Comparison of ENCODE assay signal across 15 cellular contexts in the genomic region with DNA sequence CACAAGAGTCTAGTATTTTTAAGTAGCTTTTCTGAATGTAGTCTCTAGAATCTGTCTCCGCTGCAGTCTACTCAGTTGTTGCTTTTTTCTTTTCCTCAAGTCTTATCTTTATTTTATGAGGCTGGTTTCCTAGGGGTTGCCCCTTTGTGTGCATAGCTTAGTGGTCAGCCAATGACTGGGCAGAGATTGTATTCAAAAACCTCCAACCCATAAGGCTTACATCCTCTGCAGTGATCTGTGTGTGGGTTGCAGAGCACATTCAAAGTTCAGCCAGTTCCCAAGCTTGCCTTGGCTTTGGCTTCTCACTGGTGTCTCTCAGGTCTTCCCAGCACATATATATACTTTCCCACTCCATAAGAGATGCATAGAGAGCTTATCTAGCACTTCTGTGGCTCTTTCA.
DNase-seq lines count a peak whose midpoint lies in the region; ATAC-seq and TF ChIP-seq lines count a peak whose summit lies in the region.
"Had no signal": no experiment of that assay in that cellular context is flagged by ENCODE, and none has a peak within 500 bp of the region (broad histone marks: within the 10 kb centered on the region; RNA-seq: fewer than 3 reads in every experiment).

No MANE protein-coding gene starts in this region.

- peak overlapping the region; percentile 40 for H2BK5ac ChIP-seq in trophoblast cell (ENCODE audit: low read depth, low read length, poor library complexity)

- no peak overlapping the region for H3K27ac Mint-ChIP-seq in neural progenitor cell
- H3K27ac Mint-ChIP-seq: CD8-positive, alpha-beta T cell; GM23338 had no signal

- DNase-seq in right atrium auricular region (ENCODE audit: low spot score): peak; percentile 2
- DNase-seq in right cardiac atrium: no peak
- peak; percentile 71 for DNase-seq in fibroblast of villous mesenchyme (ENCODE audit: low read depth)
- no peak for DNase-seq in trophoblast cell
- no peak for DNase-seq in HuH-7 (ENCODE audit: low spot score)
- no peak for DNase-seq in PC-9
- DNase-seq in neural progenitor cell (ENCODE audit: low spot score): no peak
- DNase-seq: 8988T; Calu3; CD8-positive, alpha-beta T cell; DMS79 treated with DMSO at 0.1 percent for 48 hours; HCEC 1CT had no signal

- no peak overlapping the region for H3K9ac ChIP-seq in trophoblast cell (ENCODE audit: low read length)
- H3K9ac ChIP-seq in neural progenitor cell: no peak overlapping the region
- H3K9ac ChIP-seq: BLaER1 had no signal

- intact Hi-C loops in right cardiac atrium (cut with DNase I) (no loop called here), PC-9 (cut with micrococcal nuclease; ENCODE audit: unreplicated experiment) (no loop called here)

- no peak overlapping the region for H4K8ac ChIP-seq in trophoblast cell (ENCODE audit: low read depth, low read length)

- no peak overlapping the region for H3K4me3 ChIP-seq in right atrium auricular region
- no peak overlapping the region for H3K4me3 ChIP-seq in right cardiac atrium (ENCODE audit: low read length)
- no peak overlapping the region for H3K4me3 ChIP-seq in fibroblast of villous mesenchyme (ENCODE audit: low read depth, low read length)
- H3K4me3 ChIP-seq in trophoblast cell (ENCODE audit: low read depth, low read length): no peak overlapping the region
- H3K4me3 ChIP-seq in PC-9: no peak overlapping the region
- H3K4me3 ChIP-seq in neural progenitor cell: no peak overlapping the region
- H3K4me3 ChIP-seq: BLaER1, GM12878, GM23338 had no signal

- 95% methylated on average over 1 of the region's 1 CpG for WGBS in right cardiac atrium
- WGBS in trophoblast cell (ENCODE audit: extremely low coverage, insufficient coverage, insufficient read length): no CpG with 5 or more reads among the region's 1 CpG

- H3K4me2 ChIP-seq in trophoblast cell (ENCODE audit: low read length): no peak overlapping the region
- no peak overlapping the region for H3K4me2 ChIP-seq in PC-9
- H3K4me2 ChIP-seq in neural progenitor cell: no peak overlapping the region
- H3K4me2 ChIP-seq: BLaER1, GM23338 had no signal

- peaks cover 27% of the 10 kb centered on the region for H3K4me1 Mint-ChIP-seq in neural progenitor cell

- H2AFZ ChIP-seq in trophoblast cell (ENCODE audit: insufficient read depth, low read length, poor library complexity): no peak overlapping the region
- H2AFZ ChIP-seq in PC-9: no peak overlapping the region
- H2AFZ ChIP-seq in neural progenitor cell (replicated peaks): no peak overlapping the region
- H2AFZ ChIP-seq: GM23338 had no signal

- no peaks in the 10 kb centered on the region for H3K36me3 Mint-ChIP-seq in neural progenitor cell

- peaks cover 0 to 13% of the 10 kb centered on the region in 2 donors for H3K4me1 ChIP-seq in right atrium auricular region
- H3K4me1 ChIP-seq in right cardiac atrium (ENCODE audit: control insufficient read depth, insufficient read depth, low read length): peaks cover 4% of the 10 kb centered on the region
- H3K4me1 ChIP-seq in trophoblast cell (ENCODE audit: control insufficient read depth in 1 of 2, insufficient read depth in 2 of 2, low read length in 2 of 2): peaks cover 14% of the 10 kb centered on the region in 2 experiments
- H3K4me1 ChIP-seq in PC-9 (replicated peaks; ENCODE audit: insufficient read depth): no peaks in the 10 kb centered on the region
- H3K4me1 ChIP-seq in neural progenitor cell: peaks cover 21% of the 10 kb centered on the region
- H3K4me1 ChIP-seq: BLaER1 had no signal

- peaks cover 9% of the 10 kb centered on the region for H3K79me1 ChIP-seq in trophoblast cell (ENCODE audit: low read length)

- no peak for TF ChIP-seq CTCF in right atrium auricular region (IDR thresholded peaks at IDR 0.05)
- TF ChIP-seq CTCF in fibroblast of villous mesenchyme (IDR thresholded peaks at IDR 0.05; ENCODE audit: insufficient read depth, low read depth, low read length): no peak
- TF ChIP-seq CTCF in PC-9 (conservative IDR thresholded peaks at IDR 0.05): no peak
- TF ChIP-seq CTCF in neural progenitor cell (IDR thresholded peaks at IDR 0.05): no peak

- H2AK5ac ChIP-seq in trophoblast cell (ENCODE audit: low read length): peak overlapping the region; percentile 47

- H3K23ac ChIP-seq in trophoblast cell (ENCODE audit: low read length): no peak overlapping the region

- no TSS peak for BruUV-seq in PC-9 (replicated peaks; lab: Mats Ljungman, UMichigan)

- H3K36me3 ChIP-seq in right atrium auricular region (no peaks in the 10 kb centered on the region), trophoblast cell (ENCODE audit: control insufficient read depth in 1 of 2, insufficient read depth in 2 of 2, low read length in 2 of 2) (no peaks in the 10 kb centered on the region), PC-9 (ENCODE audit: low read depth) (no peaks in the 10 kb centered on the region), neural progenitor cell (no peaks in the 10 kb centered on the region)

- peak overlapping the region; percentile 59 for H3K18ac ChIP-seq in trophoblast cell (ENCODE audit: low read length)

- no peak overlapping the region for H3K4ac ChIP-seq in trophoblast cell (ENCODE audit: low read depth, low read length)

- H3K4me3 Mint-ChIP-seq in neural progenitor cell: no peak overlapping the region
- H3K4me3 Mint-ChIP-seq: CD8-positive, alpha-beta T cell; GM23338 had no signal

- no peak overlapping the region for H4K12ac ChIP-seq in trophoblast cell (ENCODE audit: low read depth, low read length)

- peaks cover 3% of the 10 kb centered on the region for H3K27me3 Mint-ChIP-seq in neural progenitor cell (ENCODE audit: insufficient read depth, low read depth)

- H3K27me3 ChIP-seq in right atrium auricular region (no peaks in the 10 kb centered on the region), right cardiac atrium (ENCODE audit: control insufficient read depth, insufficient read depth) (no peaks in the 10 kb centered on the region), trophoblast cell (ENCODE audit: insufficient read depth, low read length) (no peaks in the 10 kb centered on the region), PC-9 (ENCODE audit: insufficient read depth, low read depth) (no peaks in the 10 kb centered on the region), neural progenitor cell (no peaks in the 10 kb centered on the region)
- H3K27me3 ChIP-seq: BLaER1 had no signal

- no peak overlapping the region for H3K14ac ChIP-seq in trophoblast cell (ENCODE audit: low read length)

- peak overlapping the region; percentile 5 for H4K91ac ChIP-seq in trophoblast cell (ENCODE audit: low read depth, low read length)

- H2BK12ac ChIP-seq in trophoblast cell (ENCODE audit: low read length): peak overlapping the region; percentile 30

- H2BK120ac ChIP-seq in trophoblast cell (ENCODE audit: insufficient read depth, low read length, poor library complexity): peak overlapping the region; percentile 43

- no peaks in the 10 kb centered on the region for H3F3A ChIP-seq in PC-9 (ENCODE audit: insufficient read depth, low read depth)
- peaks cover 4% of the 10 kb centered on the region for H3F3A ChIP-seq in neural progenitor cell (ENCODE audit: low read depth)

- no peak for ATAC-seq in right cardiac atrium
- ATAC-seq: CD8-positive, alpha-beta T cell; GM12878; GM23338 had no signal

- H4K20me1 ChIP-seq in PC-9 (ENCODE audit: insufficient read depth) (no peaks in the 10 kb centered on the region), neural progenitor cell (ENCODE audit: low read depth) (no peaks in the 10 kb centered on the region)
- H4K20me1 ChIP-seq: BLaER1 had no signal

- CTCF ChIA-PET in PC-9 (lab: Charles Lee): no interaction called here

- peaks cover 14% of the 10 kb centered on the region for H3K9me3 Mint-ChIP-seq in neural progenitor cell
- H3K9me3 Mint-ChIP-seq: GM23338 had no signal

- H3K27ac ChIP-seq in right atrium auricular region (no peak overlapping the region), right cardiac atrium (ENCODE audit: low read length) (no peak overlapping the region), trophoblast cell (ENCODE audit: low read depth, low read length) (no peak overlapping the region), PC-9 (no peak overlapping the region), neural progenitor cell (no peak overlapping the region)
- H3K27ac ChIP-seq: BLaER1 had no signal

- H3K9me3 ChIP-seq in right atrium auricular region: peaks cover 0 to 16% of the 10 kb centered on the region in 2 donors
- no peaks in the 10 kb centered on the region for H3K9me3 ChIP-seq in right cardiac atrium (ENCODE audit: control insufficient read depth, low read length)
- H3K9me3 ChIP-seq in trophoblast cell (ENCODE audit: insufficient read depth, low read depth, low read length): no peaks in the 10 kb centered on the region
- peaks cover 8% of the 10 kb centered on the region for H3K9me3 ChIP-seq in PC-9 (ENCODE audit: insufficient read depth, low read depth)
- H3K9me3 ChIP-seq in neural progenitor cell (ENCODE audit: low read depth): no peaks in the 10 kb centered on the region

- POLR2A ChIA-PET in PC-9 (lab: Charles Lee; ENCODE audit: unreplicated experiment): no interaction called here

- H3K79me2 ChIP-seq in trophoblast cell (ENCODE audit: control insufficient read depth, insufficient read depth, low read length, poor library complexity) (no peaks in the 10 kb centered on the region), PC-9 (ENCODE audit: low read depth) (no peaks in the 10 kb centered on the region), neural progenitor cell (ENCODE audit: low read depth) (no peaks in the 10 kb centered on the region)

- H3K9me2 ChIP-seq in PC-9 (ENCODE audit: insufficient read depth): no peaks in the 10 kb centered on the region

Comparison
In these comparisons a context has a peak if more than half of its experiments do, and no peak if none do; other contexts are left out.
1. DNase-seq: peak in right atrium auricular region (single experiment) and fibroblast of villous mesenchyme (single experiment); none in right cardiac atrium (0 of 3), trophoblast cell (0 of 2), HuH-7 (single experiment), PC-9 (0 of 2) and neural progenitor cell (single experiment).